ENCODE assay signal across 2 cellular contexts in the genomic region with DNA sequence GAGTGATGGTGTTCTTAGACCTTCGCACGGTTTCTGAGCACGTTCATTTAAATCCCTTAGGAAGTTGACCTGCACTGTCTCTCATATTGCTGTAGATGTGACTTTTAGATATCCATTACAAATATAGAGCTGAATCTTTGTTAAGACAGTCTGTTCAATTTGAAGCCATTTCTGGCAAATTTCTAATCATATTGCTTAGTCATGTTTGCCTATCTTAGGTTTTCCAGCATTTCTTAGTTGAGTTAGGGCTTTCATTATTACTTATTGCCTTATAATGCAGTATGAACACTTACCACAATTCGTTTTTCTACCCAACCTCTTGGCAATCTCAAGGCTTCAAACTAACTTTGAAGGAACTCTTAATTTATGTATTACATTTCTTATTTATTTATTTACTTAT.
A peak's percentile ranks its signal among the peaks of the same experiment; 100 is the strongest.
TF ChIP-seq lines count a peak whose summit lies in the region.

No MANE protein-coding gene starts in this region.

TF ChIP-seq in IMR-90, 13 proteins besides CTCF, POLR2A, EP300 and RAD21:
- TF ChIP-seq RCOR1 (IDR thresholded peaks at IDR 0.05; ENCODE audit: insufficient replicate concordance, low read length): no peak
- TF ChIP-seq NFE2L2 (IDR thresholded peaks at IDR 0.05; ENCODE audit: low read depth, low read length): peak; percentile 27; the same call in 1 of the 2 replicates

TF ChIP-seq in K562, 482 proteins besides CTCF, POLR2A, EP300 and RAD21 (continued from another document):
- TF ChIP-seq, protein P1, sequence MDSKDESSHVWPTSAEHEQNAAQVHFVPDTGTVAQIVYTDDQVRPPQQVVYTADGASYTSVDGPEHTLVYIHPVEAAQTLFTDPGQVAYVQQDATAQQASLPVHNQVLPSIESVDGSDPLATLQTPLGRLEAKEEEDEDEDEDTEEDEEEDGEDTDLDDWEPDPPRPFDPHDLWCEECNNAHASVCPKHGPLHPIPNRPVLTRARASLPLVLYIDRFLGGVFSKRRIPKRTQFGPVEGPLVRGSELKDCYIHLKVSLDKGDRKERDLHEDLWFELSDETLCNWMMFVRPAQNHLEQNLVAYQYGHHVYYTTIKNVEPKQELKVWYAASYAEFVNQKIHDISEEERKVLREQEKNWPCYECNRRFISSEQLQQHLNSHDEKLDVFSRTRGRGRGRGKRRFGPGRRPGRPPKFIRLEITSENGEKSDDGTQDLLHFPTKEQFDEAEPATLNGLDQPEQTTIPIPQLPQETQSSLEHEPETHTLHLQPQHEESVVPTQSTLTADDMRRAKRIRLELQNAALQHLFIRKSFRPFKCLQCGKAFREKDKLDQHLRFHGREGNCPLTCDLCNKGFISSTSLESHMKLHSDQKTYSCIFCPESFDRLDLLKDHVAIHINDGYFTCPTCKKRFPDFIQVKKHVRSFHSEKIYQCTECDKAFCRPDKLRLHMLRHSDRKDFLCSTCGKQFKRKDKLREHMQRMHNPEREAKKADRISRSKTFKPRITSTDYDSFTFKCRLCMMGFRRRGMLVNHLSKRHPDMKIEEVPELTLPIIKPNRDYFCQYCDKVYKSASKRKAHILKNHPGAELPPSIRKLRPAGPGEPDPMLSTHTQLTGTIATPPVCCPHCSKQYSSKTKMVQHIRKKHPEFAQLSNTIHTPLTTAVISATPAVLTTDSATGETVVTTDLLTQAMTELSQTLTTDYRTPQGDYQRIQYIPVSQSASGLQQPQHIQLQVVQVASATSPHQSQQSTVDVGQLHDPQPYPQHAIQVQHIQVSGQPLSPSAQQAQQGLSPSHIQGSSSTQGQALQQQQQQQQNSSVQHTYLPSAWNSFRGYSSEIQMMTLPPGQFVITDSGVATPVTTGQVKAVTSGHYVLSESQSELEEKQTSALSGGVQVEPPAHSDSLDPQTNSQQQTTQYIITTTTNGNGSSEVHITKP (IDR thresholded peaks at IDR 0.05; ENCODE audit: partially characterized antibody): peak; percentile 41
- TF ChIP-seq BHLHE40 (IDR thresholded peaks at IDR 0.05; ENCODE audit: low read length): no peak
- TF ChIP-seq, protein P2, sequence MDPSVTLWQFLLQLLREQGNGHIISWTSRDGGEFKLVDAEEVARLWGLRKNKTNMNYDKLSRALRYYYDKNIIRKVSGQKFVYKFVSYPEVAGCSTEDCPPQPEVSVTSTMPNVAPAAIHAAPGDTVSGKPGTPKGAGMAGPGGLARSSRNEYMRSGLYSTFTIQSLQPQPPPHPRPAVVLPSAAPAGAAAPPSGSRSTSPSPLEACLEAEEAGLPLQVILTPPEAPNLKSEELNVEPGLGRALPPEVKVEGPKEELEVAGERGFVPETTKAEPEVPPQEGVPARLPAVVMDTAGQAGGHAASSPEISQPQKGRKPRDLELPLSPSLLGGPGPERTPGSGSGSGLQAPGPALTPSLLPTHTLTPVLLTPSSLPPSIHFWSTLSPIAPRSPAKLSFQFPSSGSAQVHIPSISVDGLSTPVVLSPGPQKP (CRISPR knock-in tag; IDR thresholded peaks at IDR 0.05): no peak
- peak; percentile 73 for TF ChIP-seq MAFF (IDR thresholded peaks at IDR 0.05; ENCODE audit: low read length)
- TF ChIP-seq BACH1 (tag; IDR thresholded peaks at IDR 0.05): peak; percentile 47; the same call in 1 of the 2 replicates
- TF ChIP-seq NFE2L1 (tag; IDR thresholded peaks at IDR 0.05; ENCODE audit: borderline replicate concordance, low read depth): peak; percentile 56; the same call in 1 of the 2 replicates
- peak; percentile 81 for TF ChIP-seq NFE2 (IDR thresholded peaks at IDR 0.05; ENCODE audit: low read depth)
- TF ChIP-seq CCNT2 (IDR thresholded peaks at IDR 0.05; ENCODE audit: borderline replicate concordance, extremely low read depth, insufficient read length, low read depth, low read length): no peak
- 0 out of 2 replicates have a peak, but pooled peaks have one; percentile 21 for TF ChIP-seq GATAD2B (IDR thresholded peaks at IDR 0.05; ENCODE audit: borderline replicate concordance)
- TF ChIP-seq MAFK (IDR thresholded peaks at IDR 0.05; ENCODE audit: low read length): peak; percentile 63; the same call in 1 of the 2 replicates
- TF ChIP-seq C11orf30 (IDR thresholded peaks at IDR 0.05; ENCODE audit: low read depth): peak; percentile 88
- TF ChIP-seq ZNF316 (IDR thresholded peaks at IDR 0.05): peak; percentile 91
- TF ChIP-seq, protein P3, sequence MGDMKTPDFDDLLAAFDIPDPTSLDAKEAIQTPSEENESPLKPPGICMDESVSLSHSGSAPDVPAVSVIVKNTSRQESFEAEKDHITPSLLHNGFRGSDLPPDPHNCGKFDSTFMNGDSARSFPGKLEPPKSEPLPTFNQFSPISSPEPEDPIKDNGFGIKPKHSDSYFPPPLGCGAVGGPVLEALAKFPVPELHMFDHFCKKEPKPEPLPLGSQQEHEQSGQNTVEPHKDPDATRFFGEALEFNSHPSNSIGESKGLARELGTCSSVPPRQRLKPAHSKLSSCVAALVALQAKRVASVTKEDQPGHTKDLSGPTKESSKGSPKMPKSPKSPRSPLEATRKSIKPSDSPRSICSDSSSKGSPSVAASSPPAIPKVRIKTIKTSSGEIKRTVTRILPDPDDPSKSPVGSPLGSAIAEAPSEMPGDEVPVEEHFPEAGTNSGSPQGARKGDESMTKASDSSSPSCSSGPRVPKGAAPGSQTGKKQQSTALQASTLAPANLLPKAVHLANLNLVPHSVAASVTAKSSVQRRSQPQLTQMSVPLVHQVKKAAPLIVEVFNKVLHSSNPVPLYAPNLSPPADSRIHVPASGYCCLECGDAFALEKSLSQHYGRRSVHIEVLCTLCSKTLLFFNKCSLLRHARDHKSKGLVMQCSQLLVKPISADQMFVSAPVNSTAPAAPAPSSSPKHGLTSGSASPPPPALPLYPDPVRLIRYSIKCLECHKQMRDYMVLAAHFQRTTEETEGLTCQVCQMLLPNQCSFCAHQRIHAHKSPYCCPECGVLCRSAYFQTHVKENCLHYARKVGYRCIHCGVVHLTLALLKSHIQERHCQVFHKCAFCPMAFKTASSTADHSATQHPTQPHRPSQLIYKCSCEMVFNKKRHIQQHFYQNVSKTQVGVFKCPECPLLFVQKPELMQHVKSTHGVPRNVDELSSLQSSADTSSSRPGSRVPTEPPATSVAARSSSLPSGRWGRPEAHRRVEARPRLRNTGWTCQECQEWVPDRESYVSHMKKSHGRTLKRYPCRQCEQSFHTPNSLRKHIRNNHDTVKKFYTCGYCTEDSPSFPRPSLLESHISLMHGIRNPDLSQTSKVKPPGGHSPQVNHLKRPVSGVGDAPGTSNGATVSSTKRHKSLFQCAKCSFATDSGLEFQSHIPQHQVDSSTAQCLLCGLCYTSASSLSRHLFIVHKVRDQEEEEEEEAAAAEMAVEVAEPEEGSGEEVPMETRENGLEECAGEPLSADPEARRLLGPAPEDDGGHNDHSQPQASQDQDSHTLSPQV (IDR thresholded peaks at IDR 0.05): 0 out of 2 replicates have a peak, but pooled peaks have one; percentile 19
- no peak for TF ChIP-seq ZNF12 (CRISPR knock-in tag; IDR thresholded peaks at IDR 0.05)
- peak; percentile 90 for TF ChIP-seq MAFG (tag; conservative IDR thresholded peaks at IDR 0.05)
- no peak for TF ChIP-seq ILF3 (IDR thresholded peaks at IDR 0.05; ENCODE audit: borderline replicate concordance)
